Comparison of ENCODE assay signal across 14 cellular contexts in genomic region chr3:40185029-40185695, GRCh38.
A peak's percentile ranks its signal among the peaks of the same experiment; 100 is the strongest.
DNase-seq lines count a peak whose midpoint lies in the region; ATAC-seq and TF ChIP-seq lines count a peak whose summit lies in the region.
"Had no signal": no experiment of that assay in that cellular context is flagged by ENCODE, and none has a peak within 500 bp of the region (broad histone marks: within the 10 kb centered on the region; RNA-seq: fewer than 3 reads in every experiment).

No MANE protein-coding gene starts in this region.

- no peak overlapping the region for H3K4me3 Mint-ChIP-seq in natural killer cell
- H3K4me3 Mint-ChIP-seq: activated CD4-positive, alpha-beta memory T cell treated with anti-CD3 and anti-CD28 coated beads for 36 hours had no signal

- DNase-seq in M059J (ENCODE audit: low read depth) (peak; percentile 3), natural killer cell (no peak), HT-29 (ENCODE audit: low spot score) (no peak), 8988T (no peak)
- DNase-seq: activated CD4-positive, alpha-beta memory T cell treated with anti-CD3 and anti-CD28 coated beads for 36 hours; hypothalamus; lower lobe of right lung; T-helper 2 cell; tibial artery had no signal

- ATAC-seq in GM19328 (IDR thresholded peaks at IDR 0.05; ENCODE audit: unreplicated experiment) = peak; percentile 51
- peak; percentile 44 for ATAC-seq in HG02840 (IDR thresholded peaks at IDR 0.05; ENCODE audit: low FRiP score, unreplicated experiment)
- ATAC-seq in natural killer cell = no peak
- no peak for ATAC-seq in HG03439 (IDR thresholded peaks at IDR 0.05; ENCODE audit: unreplicated experiment)
- ATAC-seq: lower lobe of right lung, Panc1 had no signal

- H3K4me1 Mint-ChIP-seq in natural killer cell = peaks cover 5 to 6% of the 10 kb centered on the region in 2 donors

- H3K27me3 Mint-ChIP-seq in natural killer cell (ENCODE audit: low read depth in 2 of 2) = peaks cover 2 to 9% of the 10 kb centered on the region in 2 donors
- H3K27me3 Mint-ChIP-seq: activated CD4-positive, alpha-beta memory T cell treated with anti-CD3 and anti-CD28 coated beads for 36 hours had no signal

- no peaks in the 10 kb centered on the region for H3K36me3 Mint-ChIP-seq in natural killer cell
- H3K36me3 Mint-ChIP-seq: activated CD4-positive, alpha-beta memory T cell treated with anti-CD3 and anti-CD28 coated beads for 36 hours had no signal

- intact Hi-C loops in natural killer cell (cut with micrococcal nuclease) = no loop called here

- H3K9me3 Mint-ChIP-seq in natural killer cell = no peaks in the 10 kb centered on the region
- H3K9me3 Mint-ChIP-seq: activated CD4-positive, alpha-beta memory T cell treated with anti-CD3 and anti-CD28 coated beads for 36 hours had no signal

- H3K4me3 ChIP-seq in GM08714 (ENCODE audit: low read length) = peak overlapping the region; percentile 35; the same call in 1 of the 2 replicates
- H3K4me3 ChIP-seq: lower lobe of right lung, tibial artery had no signal

- TF ChIP-seq CTCF in natural killer cell (IDR thresholded peaks at IDR 0.05) = no peak

- H3K27ac Mint-ChIP-seq in natural killer cell = no peak overlapping the region
- H3K27ac Mint-ChIP-seq: activated CD4-positive, alpha-beta memory T cell treated with anti-CD3 and anti-CD28 coated beads for 36 hours had no signal

Comparison
In these comparisons a context has a peak if more than half of its experiments do, and no peak if none do; other contexts are left out.
1. ATAC-seq: peak in GM19328 (single experiment) and HG02840 (single experiment); none in natural killer cell (0 of 3) and HG03439 (single experiment).